Comparison of ENCODE assay signal across 2 cellular contexts in genomic region chr13:27979765-27980279, GRCh38.
A peak's percentile ranks its signal among the peaks of the same experiment; 100 is the strongest.
TF ChIP-seq lines count a peak whose summit lies in the region.

No MANE protein-coding gene starts in this region.

TF ChIP-seq in neural cell, 6 proteins besides CTCF, POLR2A, EP300 and RAD21:
- TF ChIP-seq POLR2AphosphoS5 (IDR thresholded peaks at IDR 0.05) (peak; percentile 62), SMC3 (conservative IDR thresholded peaks at IDR 0.05; ENCODE audit: poor library complexity) (no peak), REST (IDR thresholded peaks at IDR 0.05; ENCODE audit: borderline replicate concordance) (no peak), EZH2 (IDR thresholded peaks at IDR 0.05; ENCODE audit: borderline replicate concordance, insufficient read depth, low read length, poor library complexity, severe bottlenecking) (no peak), MXI1 (conservative IDR thresholded peaks at IDR 0.05; ENCODE audit: poor library complexity, severe bottlenecking) (no peak)

TF ChIP-seq in HepG2, 621 proteins besides CTCF, POLR2A, EP300 and RAD21:
- TF ChIP-seq CC2D1A (CRISPR knock-in tag; IDR thresholded peaks at IDR 0.05) (no peak), BRD4 (CRISPR knock-in tag; IDR thresholded peaks at IDR 0.05) (no peak), ZSCAN29 (CRISPR knock-in tag; conservative IDR thresholded peaks at IDR 0.05) (no peak), DMTF1 (CRISPR knock-in tag; IDR thresholded peaks at IDR 0.05) (no peak), ZZZ3 (CRISPR knock-in tag; IDR thresholded peaks at IDR 0.05; ENCODE audit: borderline replicate concordance) (no peak), ARID5B (CRISPR knock-in tag; IDR thresholded peaks at IDR 0.05) (no peak), FOXO4 (CRISPR knock-in tag; conservative IDR thresholded peaks at IDR 0.05) (no peak), MYNN (CRISPR knock-in tag; IDR thresholded peaks at IDR 0.05; ENCODE audit: low read depth) (no peak), NFIB (CRISPR knock-in tag; IDR thresholded peaks at IDR 0.05; ENCODE audit: borderline replicate concordance) (no peak), HNRNPH1 (optimal IDR thresholded peaks at IDR 0.05; ENCODE audit: low read depth, low read length) (no peak), AGO2 (optimal IDR thresholded peaks at IDR 0.05; ENCODE audit: low read depth, low read length) (no peak), ZNF784 (CRISPR knock-in tag; IDR thresholded peaks at IDR 0.05; ENCODE audit: borderline replicate concordance) (no peak), ZNF879 (CRISPR knock-in tag; IDR thresholded peaks at IDR 0.05) (no peak)
